ENCODE assay signal across 20 cellular contexts in the genomic region with DNA sequence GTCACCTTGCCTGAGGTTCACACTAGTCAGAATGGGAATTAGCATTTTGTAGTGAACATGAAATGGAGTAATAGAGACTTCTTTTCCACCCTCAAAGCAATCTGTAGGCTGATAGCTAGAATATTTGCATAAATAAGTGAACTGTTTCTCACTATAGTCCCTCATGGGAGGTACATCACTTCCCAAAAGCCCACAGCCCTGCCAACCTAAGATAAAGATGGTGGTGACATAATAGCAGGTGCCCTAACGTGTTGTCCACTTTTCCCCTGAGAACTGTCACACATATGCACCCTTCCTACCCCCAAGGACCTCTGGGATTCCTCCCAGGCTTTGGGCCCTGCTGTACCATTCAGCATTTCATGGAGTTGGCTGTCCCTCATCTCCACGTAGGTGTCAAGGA.
"Had no signal": no experiment of that assay in that cellular context is flagged by ENCODE, and none has a peak within 500 bp of the region (broad histone marks: within the 10 kb centered on the region; RNA-seq: fewer than 3 reads in every experiment).

No MANE protein-coding gene starts in this region.

- H3K4me3 Mint-ChIP-seq: activated naive CD8-positive, alpha-beta T cell treated with anti-CD3 and anti-CD28 coated beads for 36 hours; activated T-cell treated with anti-CD3 and anti-CD28 coated beads, Interleukin-2, amount 50 U/mL, for 4 hours; naive thymus-derived CD8-positive, alpha-beta T cell; stimulated activated effector memory CD8-positive, alpha-beta T cell treated with anti-CD3 and anti-CD28 coated beads, Interleukin-12 subunit alpha, Interleukin-12 subunit beta, amount 100 ng/mL, for 72 hours had no signal

- H3K27ac ChIP-seq: body of pancreas, esophagus muscularis mucosa, left ventricle myocardium inferior, thyroid gland, VCaP had no signal

- H3K27me3 ChIP-seq: body of pancreas, esophagus muscularis mucosa, thyroid gland had no signal

- H3K9me3 ChIP-seq: body of pancreas, esophagus muscularis mucosa, left ventricle myocardium inferior, thyroid gland had no signal

- H3K27me3 Mint-ChIP-seq: activated naive CD8-positive, alpha-beta T cell treated with anti-CD3 and anti-CD28 coated beads for 36 hours; naive thymus-derived CD8-positive, alpha-beta T cell had no signal

- ATAC-seq: activated T-cell treated with anti-CD3 and anti-CD28 coated beads, Interleukin-2, amount 50 U/mL, for 4 hours; body of pancreas; naive thymus-derived CD8-positive, alpha-beta T cell; stimulated activated effector memory CD8-positive, alpha-beta T cell treated with anti-CD3 and anti-CD28 coated beads, Interleukin-12 subunit alpha, Interleukin-12 subunit beta, amount 100 ng/mL, for 72 hours had no signal

- DNase-seq: activated CD4-positive, alpha-beta T cell treated with anti-CD3 and anti-CD28 coated beads, Interleukin-2, amount 50 U/mL, for 48 hours; activated effector memory CD4-positive, alpha-beta T cell treated with Interleukin-2 at 50 U/mL for 16 hours; activated naive CD8-positive, alpha-beta T cell treated with anti-CD3 and anti-CD28 coated beads for 36 hours; activated T-cell treated with anti-CD3 and anti-CD28 coated beads, Interleukin-2, amount 50 U/mL, for 4 hours; amygdala; body of pancreas; hippocampal formation; left ventricle myocardium inferior; naive thymus-derived CD8-positive, alpha-beta T cell; nucleus accumbens; posterior cingulate gyrus; retina; stimulated activated CD4-positive, alpha-beta T cell treated with anti-CD3 and anti-CD28 coated beads, Interleukin-12 subunit alpha, Interleukin-12 subunit beta, amount 100 ng/mL, for 4 hours; stimulated activated CD4-positive, alpha-beta T cell treated with anti-CD3 and anti-CD28 coated beads, Interleukin-2, amount 100 ng/mL, for 24 hours; thyroid gland had no signal

- FAIRE-seq: colon, urothelium cell line had no signal

- H3K9me3 Mint-ChIP-seq: activated T-cell treated with anti-CD3 and anti-CD28 coated beads, Interleukin-2, amount 50 U/mL, for 4 hours; stimulated activated effector memory CD8-positive, alpha-beta T cell treated with anti-CD3 and anti-CD28 coated beads, Interleukin-12 subunit alpha, Interleukin-12 subunit beta, amount 100 ng/mL, for 72 hours had no signal

- H3K27ac Mint-ChIP-seq: activated naive CD8-positive, alpha-beta T cell treated with anti-CD3 and anti-CD28 coated beads for 36 hours; stimulated activated effector memory CD8-positive, alpha-beta T cell treated with anti-CD3 and anti-CD28 coated beads, Interleukin-12 subunit alpha, Interleukin-12 subunit beta, amount 100 ng/mL, for 72 hours had no signal
